In the genomic region with DNA sequence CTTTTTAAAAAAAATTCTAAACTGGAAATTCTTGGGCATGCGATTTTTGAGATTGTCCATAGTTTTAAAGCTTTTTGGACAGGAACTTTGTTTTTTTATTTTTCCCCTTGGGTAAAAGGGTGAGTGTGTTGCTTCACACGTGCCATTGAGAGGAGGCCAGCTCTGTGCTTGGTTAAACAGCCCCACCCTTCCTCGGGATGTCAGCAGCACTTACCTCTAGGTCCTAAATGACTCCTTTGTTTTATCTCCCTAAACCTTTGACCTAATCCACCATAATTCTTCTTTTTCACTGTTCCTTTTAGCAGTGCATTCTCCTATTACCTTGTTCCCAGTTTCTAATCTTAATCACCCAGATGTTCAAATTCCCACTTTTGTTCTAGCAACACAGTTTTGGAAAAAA, we compare ENCODE assay signal across 1 cellular context.
TF ChIP-seq lines count a peak whose summit lies in the region.

No MANE protein-coding gene starts in this region.

TF ChIP-seq in SK-N-SH treated with all-trans-retinoic acid at 6 μM for 48 hours, 23 proteins besides CTCF, POLR2A, EP300 and RAD21 (continued from another document):
- TF ChIP-seq, protein P1, sequence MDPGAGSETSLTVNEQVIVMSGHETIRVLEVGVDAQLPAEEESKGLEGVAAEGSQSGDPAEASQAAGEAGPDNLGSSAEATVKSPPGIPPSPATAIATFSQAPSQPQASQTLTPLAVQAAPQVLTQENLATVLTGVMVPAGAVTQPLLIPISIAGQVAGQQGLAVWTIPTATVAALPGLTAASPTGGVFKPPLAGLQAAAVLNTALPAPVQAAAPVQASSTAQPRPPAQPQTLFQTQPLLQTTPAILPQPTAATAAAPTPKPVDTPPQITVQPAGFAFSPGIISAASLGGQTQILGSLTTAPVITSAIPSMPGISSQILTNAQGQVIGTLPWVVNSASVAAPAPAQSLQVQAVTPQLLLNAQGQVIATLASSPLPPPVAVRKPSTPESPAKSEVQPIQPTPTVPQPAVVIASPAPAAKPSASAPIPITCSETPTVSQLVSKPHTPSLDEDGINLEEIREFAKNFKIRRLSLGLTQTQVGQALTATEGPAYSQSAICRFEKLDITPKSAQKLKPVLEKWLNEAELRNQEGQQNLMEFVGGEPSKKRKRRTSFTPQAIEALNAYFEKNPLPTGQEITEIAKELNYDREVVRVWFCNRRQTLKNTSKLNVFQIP (CRISPR knock-in tag; IDR thresholded peaks at IDR 0.05; ENCODE audit: borderline replicate concordance, low read depth) = no peak
- TF ChIP-seq RARB (CRISPR knock-in tag; IDR thresholded peaks at IDR 0.05) (no peak), OSR1 (CRISPR knock-in tag; IDR thresholded peaks at IDR 0.05) (no peak), ZFP30 (CRISPR knock-in tag; IDR thresholded peaks at IDR 0.05) (no peak), ISL1 (CRISPR knock-in tag; IDR thresholded peaks at IDR 0.05) (no peak)
TF ChIP-seq in SK-N-SH treated with all-trans-retinoic acid at 6 μM for 48 hours: peak in this region for 0.
